1 cellular context compared by ENCODE assay signal in the genomic region with DNA sequence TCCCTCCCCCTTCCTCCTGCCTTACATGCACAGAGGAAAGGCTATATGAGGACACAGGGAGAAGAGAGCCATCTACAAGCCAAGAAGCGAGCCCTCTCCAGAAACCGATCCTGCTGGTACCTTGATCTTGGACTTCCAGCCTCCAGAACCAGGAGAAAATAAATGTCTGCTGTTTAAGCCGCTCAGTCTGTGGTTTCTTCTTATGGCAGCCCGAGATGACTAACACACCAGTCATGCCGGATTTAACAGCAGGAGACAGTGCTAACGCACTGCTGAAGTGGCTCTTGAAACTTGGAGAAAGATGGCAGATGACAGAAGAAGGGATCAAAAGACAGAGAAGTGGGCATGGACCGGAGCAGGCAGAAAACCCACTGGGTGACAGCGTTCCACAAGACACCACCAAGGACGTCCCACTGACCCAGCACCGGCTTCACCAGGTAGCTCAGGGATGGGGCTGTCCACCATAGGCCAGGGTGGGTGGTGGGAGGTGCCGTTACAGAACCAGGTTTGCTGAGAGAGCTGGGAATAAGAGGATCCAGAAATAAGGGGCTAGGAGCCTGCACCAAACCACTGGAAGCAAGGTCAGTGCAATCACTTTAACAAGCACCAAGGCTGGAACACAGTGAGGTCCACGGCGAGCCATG.
TF ChIP-seq lines count a peak whose summit lies in the region.

No MANE protein-coding gene starts in this region.

TF ChIP-seq in HEK293, 187 proteins besides CTCF, POLR2A, EP300 and RAD21 (continued from another document):
- TF ChIP-seq ZFP69B (tag by site-specific recombination; IDR thresholded peaks at IDR 0.05) (no peak), SCRT1 (tag by site-specific recombination; IDR thresholded peaks at IDR 0.05; ENCODE audit: borderline replicate concordance) (no peak), ZNF37A (tag by site-specific recombination; IDR thresholded peaks at IDR 0.05) (no peak), ZNF510 (tag by site-specific recombination; IDR thresholded peaks at IDR 0.05; ENCODE audit: insufficient replicate concordance) (no peak), ZBTB20 (tag by site-specific recombination; IDR thresholded peaks at IDR 0.05) (no peak), ZNF768 (tag by site-specific recombination; IDR thresholded peaks at IDR 0.05) (no peak), ZNF2 (tag by site-specific recombination; IDR thresholded peaks at IDR 0.05) (no peak), ZNF157 (tag by site-specific recombination; IDR thresholded peaks at IDR 0.05) (no peak)
- TF ChIP-seq, protein P1, sequence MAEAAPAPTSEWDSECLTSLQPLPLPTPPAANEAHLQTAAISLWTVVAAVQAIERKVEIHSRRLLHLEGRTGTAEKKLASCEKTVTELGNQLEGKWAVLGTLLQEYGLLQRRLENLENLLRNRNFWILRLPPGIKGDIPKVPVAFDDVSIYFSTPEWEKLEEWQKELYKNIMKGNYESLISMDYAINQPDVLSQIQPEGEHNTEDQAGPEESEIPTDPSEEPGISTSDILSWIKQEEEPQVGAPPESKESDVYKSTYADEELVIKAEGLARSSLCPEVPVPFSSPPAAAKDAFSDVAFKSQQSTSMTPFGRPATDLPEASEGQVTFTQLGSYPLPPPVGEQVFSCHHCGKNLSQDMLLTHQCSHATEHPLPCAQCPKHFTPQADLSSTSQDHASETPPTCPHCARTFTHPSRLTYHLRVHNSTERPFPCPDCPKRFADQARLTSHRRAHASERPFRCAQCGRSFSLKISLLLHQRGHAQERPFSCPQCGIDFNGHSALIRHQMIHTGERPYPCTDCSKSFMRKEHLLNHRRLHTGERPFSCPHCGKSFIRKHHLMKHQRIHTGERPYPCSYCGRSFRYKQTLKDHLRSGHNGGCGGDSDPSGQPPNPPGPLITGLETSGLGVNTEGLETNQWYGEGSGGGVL (tag by site-specific recombination; IDR thresholded peaks at IDR 0.05) = no peak
